Comparison of ENCODE assay signal across 8 cellular contexts in genomic region chr4:111854494-111855087, GRCh38.
DNase-seq lines count a peak whose midpoint lies in the region; ATAC-seq and TF ChIP-seq lines count a peak whose summit lies in the region.

No MANE protein-coding gene starts in this region.

- ATAC-seq in GM18867 (IDR thresholded peaks at IDR 0.05; ENCODE audit: unreplicated experiment) (peak; percentile 60), HG03354 (IDR thresholded peaks at IDR 0.05; ENCODE audit: poor library complexity, severe bottlenecking, unreplicated experiment) (peak; percentile 85), esophagus mucosa (peak; percentile 67)

- H3K4me1 Mint-ChIP-seq in progenitor cell of endocrine pancreas (ENCODE audit: low read depth), result peaks cover 6% of the 10 kb centered on the region

- H3K4me3 Mint-ChIP-seq in progenitor cell of endocrine pancreas (ENCODE audit: low read depth), result no peak overlapping the region

- no peaks in the 10 kb centered on the region for H3K36me3 Mint-ChIP-seq in progenitor cell of endocrine pancreas (ENCODE audit: insufficient read depth)

- no peaks in the 10 kb centered on the region for H3K9me3 Mint-ChIP-seq in progenitor cell of endocrine pancreas (ENCODE audit: low read depth)

- peak; percentile 86 for TF ChIP-seq CTCF in progenitor cell of endocrine pancreas (IDR thresholded peaks at IDR 0.05; ENCODE audit: unreplicated experiment)

- no peak overlapping the region for H3K27ac Mint-ChIP-seq in progenitor cell of endocrine pancreas

- H3K27me3 Mint-ChIP-seq in progenitor cell of endocrine pancreas, result no peaks in the 10 kb centered on the region

- DNase-seq in COR-L47 (lab: John Stamatoyannopoulos, UW) (peak; percentile 29), RKO (ENCODE audit: low spot score) (peak; percentile 69), progenitor cell of endocrine pancreas (ENCODE audit: low spot score, unreplicated experiment) (peak; percentile 14), NK-92 (lab: John Stamatoyannopoulos, UW; ENCODE audit: unreplicated experiment) (no peak)
- DNase-seq in effector CD8-positive, alpha-beta T cell (lab: John Stamatoyannopoulos, UW), result no peak

Comparison
In these comparisons a context has a peak if more than half of its experiments do, and no peak if none do; other contexts are left out.
1. DNase-seq: peak in COR-L47 (single experiment), RKO (single experiment) and progenitor cell of endocrine pancreas (single experiment); none in effector CD8-positive, alpha-beta T cell (single experiment) and NK-92 (single experiment).
2. Peak in every context shown above with its lines, with median percentiles within 50 percentile points of each other: ATAC-seq.